ENCODE assay signal across 1 cellular context in the genomic region with DNA sequence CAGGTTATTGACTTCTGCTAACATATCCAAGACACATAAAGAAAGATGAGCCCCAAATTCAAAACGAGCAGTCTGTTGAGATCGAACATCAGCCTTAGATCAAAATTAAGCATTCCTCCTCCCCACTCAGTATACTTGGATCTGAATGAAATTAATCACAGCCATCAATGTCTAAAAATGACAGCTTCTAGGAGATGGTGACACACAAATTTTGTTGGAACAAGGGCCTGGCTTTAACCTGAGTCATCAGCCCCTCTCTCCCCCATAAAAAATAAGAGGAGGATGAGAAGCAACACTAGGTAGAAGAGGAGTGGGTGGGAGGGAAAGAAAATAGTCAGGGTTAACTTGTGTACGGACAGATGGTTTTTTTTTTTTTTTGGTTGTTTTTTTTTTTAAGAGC.
TF ChIP-seq lines count a peak whose summit lies in the region.

No MANE protein-coding gene starts in this region.

TF ChIP-seq in IMR-90, 13 proteins besides CTCF, POLR2A, EP300 and RAD21 (continued from another document):
- TF ChIP-seq CHD1 (IDR thresholded peaks at IDR 0.05; ENCODE audit: low read depth, low read length) (no peak), NFE2L2 (IDR thresholded peaks at IDR 0.05; ENCODE audit: low read depth, low read length) (no peak), FOS (IDR thresholded peaks at IDR 0.05; ENCODE audit: low read depth, low read length) (no peak), MXI1 (IDR thresholded peaks at IDR 0.05; ENCODE audit: borderline replicate concordance, low read depth, low read length) (no peak), SMC3 (IDR thresholded peaks at IDR 0.05; ENCODE audit: low read depth, low read length) (no peak), MAFK (IDR thresholded peaks at IDR 0.05; ENCODE audit: low read depth, low read length) (no peak), BHLHE40 (IDR thresholded peaks at IDR 0.05; ENCODE audit: low read depth, low read length) (no peak), MAZ (IDR thresholded peaks at IDR 0.05; ENCODE audit: borderline replicate concordance, low read depth, low read length) (no peak), CEBPB (IDR thresholded peaks at IDR 0.05; ENCODE audit: low read depth, low read length) (no peak)
- TF ChIP-seq, protein P1, sequence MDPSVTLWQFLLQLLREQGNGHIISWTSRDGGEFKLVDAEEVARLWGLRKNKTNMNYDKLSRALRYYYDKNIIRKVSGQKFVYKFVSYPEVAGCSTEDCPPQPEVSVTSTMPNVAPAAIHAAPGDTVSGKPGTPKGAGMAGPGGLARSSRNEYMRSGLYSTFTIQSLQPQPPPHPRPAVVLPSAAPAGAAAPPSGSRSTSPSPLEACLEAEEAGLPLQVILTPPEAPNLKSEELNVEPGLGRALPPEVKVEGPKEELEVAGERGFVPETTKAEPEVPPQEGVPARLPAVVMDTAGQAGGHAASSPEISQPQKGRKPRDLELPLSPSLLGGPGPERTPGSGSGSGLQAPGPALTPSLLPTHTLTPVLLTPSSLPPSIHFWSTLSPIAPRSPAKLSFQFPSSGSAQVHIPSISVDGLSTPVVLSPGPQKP (IDR thresholded peaks at IDR 0.05; ENCODE audit: borderline replicate concordance, low read depth, low read length): no peak
